In genomic region chr14:20415723-20416622, GRCh38 we compare ENCODE assay signal across 8 cellular contexts. TPM values are rescaled to one million over a fixed set of nuclear protein-coding genes. Genes with fewer than 3 reads are reported as not detected.
DNase-seq lines count a peak whose midpoint lies in the region; ATAC-seq and TF ChIP-seq lines count a peak whose summit lies in the region.

No MANE protein-coding gene starts in this region.

- H3K27ac ChIP-seq in gastrocnemius medialis = peak overlapping the region; percentile 40 to 68 (median 47)

- DNase-seq in ACHN (peak; percentile 63), GM06990 (ENCODE audit: extremely low read depth, insufficient read length) (peak; percentile 18), NCI-H526 treated with DMSO at 0.1 percent for 48 hours (lab: John Stamatoyannopoulos, UW) (peak; percentile 5), glomerular visceral epithelial cell (ENCODE audit: extremely low spot score) (peak; percentile 57), gastrocnemius medialis (no peak)
- DNase-seq in activated T-cell treated with anti-CD3 and anti-CD28 coated beads, Interleukin-2, amount 50 U/mL, for 72 hours = peak; percentile 42 to 46

- H3K27ac Mint-ChIP-seq in activated T-cell treated with anti-CD3 and anti-CD28 coated beads, Interleukin-2, amount 50 U/mL, for 72 hours = peak overlapping the region; percentile 10

- peak overlapping the region in 1 of 2 donors; percentile 1 for H3K4me3 Mint-ChIP-seq in activated T-cell treated with anti-CD3 and anti-CD28 coated beads, Interleukin-2, amount 50 U/mL, for 72 hours

- in situ Hi-C loops in ACHN (cut with HindIII; ENCODE audit: low pct_ligation_motif_present, low pct_unique_long_range_greater_than_20kb, low sequenced_read_pairs) = no loop called here
- in situ Hi-C loops in gastrocnemius medialis (cut with MboI; ENCODE audit: low sequenced_read_pairs in 4 of 4) = loop anchor here in 3 of 4 donors (10.0 to 25.0 kb wide), 2 partner anchors 49 to 196 kb away; partner anchors contain the start of genes PIP4P1 (in 1 of the 3) and PNP (in 1 of the 3)

- peak; percentile 67 for TF ChIP-seq CTCF in GM06990 (IDR thresholded peaks at IDR 0.05; ENCODE audit: insufficient read depth, low read length, poor library complexity, severe bottlenecking)
- TF ChIP-seq CTCF in gastrocnemius medialis (IDR thresholded peaks at IDR 0.05 in 4 of 5, conservative IDR thresholded peaks at IDR 0.05 in 1 of 5) = peak; percentile 36 to 58 (median 51)

- H3K36me3 ChIP-seq in GM06990 (ENCODE audit: control insufficient read depth, insufficient read depth, low read length) = no peaks in the 10 kb centered on the region
- H3K36me3 ChIP-seq in gastrocnemius medialis = no peaks in the 10 kb centered on the region

- H3K36me3 Mint-ChIP-seq in activated T-cell treated with anti-CD3 and anti-CD28 coated beads, Interleukin-2, amount 50 U/mL, for 72 hours (ENCODE audit: insufficient read depth in 2 of 2) = peaks cover 3 to 4% of the 10 kb centered on the region in 2 donors

- no peak overlapping the region for H3K4me3 ChIP-seq in GM06990 (replicated peaks; ENCODE audit: low read depth, low read length)
- H3K4me3 ChIP-seq in gastrocnemius medialis = no peak overlapping the region

- H3K27me3 ChIP-seq in GM06990 (replicated peaks; ENCODE audit: control insufficient read depth, insufficient read depth, low read length) (no peaks in the 10 kb centered on the region), gastrocnemius medialis (no peaks in the 10 kb centered on the region)

- H3K4me1 ChIP-seq in gastrocnemius medialis = peaks cover 19 to 24% of the 10 kb centered on the region in 2 donors

- no peaks in the 10 kb centered on the region for H3K27me3 Mint-ChIP-seq in activated T-cell treated with anti-CD3 and anti-CD28 coated beads, Interleukin-2, amount 50 U/mL, for 72 hours (ENCODE audit: low read depth)

- no peaks in the 10 kb centered on the region for H3K9me3 Mint-ChIP-seq in activated T-cell treated with anti-CD3 and anti-CD28 coated beads, Interleukin-2, amount 50 U/mL, for 72 hours

- peak; percentile 49 for ATAC-seq in HG03175 (IDR thresholded peaks at IDR 0.05; ENCODE audit: unreplicated experiment)
- ATAC-seq in activated T-cell treated with anti-CD3 and anti-CD28 coated beads, Interleukin-2, amount 50 U/mL, for 72 hours (replicated peaks in 1 of 2) = peak; percentile 22 to 43
- ATAC-seq in gastrocnemius medialis = peak; percentile 21 to 37
- ATAC-seq in GM18502 (IDR thresholded peaks at IDR 0.05; ENCODE audit: poor library complexity, unreplicated experiment) = no peak

- intact Hi-C loops in gastrocnemius medialis (cut with DNase I; ENCODE audit: low total_unique reads) = no loop called here

- H3K4me1 Mint-ChIP-seq in activated T-cell treated with anti-CD3 and anti-CD28 coated beads, Interleukin-2, amount 50 U/mL, for 72 hours (ENCODE audit: low read depth) = peaks cover 43% of the 10 kb centered on the region

- TF ChIP-seq POLR2A in gastrocnemius medialis (IDR thresholded peaks at IDR 0.05) = no peak

- H3K9me3 ChIP-seq in gastrocnemius medialis = no peaks in the 10 kb centered on the region

RNA-seq across cellular contexts. Expression of gene TEP1, which starts 2.7 kb away (rescaled TPM):
- 10 to 100 TPM; 40.2 to 41.4 TPM for total RNA-seq in activated T-cell treated with anti-CD3 and anti-CD28 coated beads, Interleukin-2, amount 50 U/mL, for 72 hours
- 10 to 100 TPM in 2 of 4 donors, 1 to 10 TPM in 2; 7.2 to 25.7 (median 12.0) TPM for total RNA-seq in gastrocnemius medialis

RNA-seq across cellular contexts. Expression of gene KLHL33, which starts 20.0 kb away (rescaled TPM):
- under 1 TPM; 0.28 to 0.29 TPM for total RNA-seq in activated T-cell treated with anti-CD3 and anti-CD28 coated beads, Interleukin-2, amount 50 U/mL, for 72 hours
- 1 to 10 TPM; 1.9 to 4.7 (median 3.5) TPM for total RNA-seq in gastrocnemius medialis

RNA-seq across cellular contexts. Expression of gene OSGEP, which starts 38.6 kb away (rescaled TPM):
- total RNA-seq in activated T-cell treated with anti-CD3 and anti-CD28 coated beads, Interleukin-2, amount 50 U/mL, for 72 hours = 10 to 100 TPM; 50.7 to 68.1 TPM
- 10 to 100 TPM; 15.8 to 21.7 (median 20.5) TPM for total RNA-seq in gastrocnemius medialis

RNA-seq across cellular contexts. Expression of gene APEX1, which starts 39.1 kb away (rescaled TPM):
- 100 to 1,000 TPM; 198 to 209 TPM for total RNA-seq in activated T-cell treated with anti-CD3 and anti-CD28 coated beads, Interleukin-2, amount 50 U/mL, for 72 hours
- total RNA-seq in gastrocnemius medialis = 100 to 1,000 TPM in 2 of 4 donors, 10 to 100 TPM in 2; 65.6 to 132 (median 94.2) TPM

RNA-seq across cellular contexts. Expression of gene PIP4P1, which starts 45.3 kb away (rescaled TPM):
- total RNA-seq in activated T-cell treated with anti-CD3 and anti-CD28 coated beads, Interleukin-2, amount 50 U/mL, for 72 hours = 10 to 100 TPM; 38.2 to 45.8 TPM
- total RNA-seq in gastrocnemius medialis = 10 to 100 TPM; 18.8 to 38.5 (median 21.7) TPM

Comparison
In these comparisons a context has a peak if more than half of its experiments do, and no peak if none do; other contexts are left out.
1. DNase-seq: peak in ACHN (single experiment), GM06990 (single experiment), NCI-H526 treated with DMSO at 0.1 percent for 48 hours (single experiment), activated T-cell treated with anti-CD3 and anti-CD28 coated beads, Interleukin-2, amount 50 U/mL, for 72 hours (2 of 2) and glomerular visceral epithelial cell (single experiment); none in gastrocnemius medialis (0 of 2).